Comparison of ENCODE assay signal across 22 cellular contexts in genomic region chr4:57083107-57083506, GRCh38. TPM values are rescaled to one million over a fixed set of nuclear protein-coding genes. Genes with fewer than 3 reads are reported as not detected.
DNase-seq lines count a peak whose midpoint lies in the region; ATAC-seq and TF ChIP-seq lines count a peak whose summit lies in the region.
"Had no signal": no experiment of that assay in that cellular context is flagged by ENCODE, and none has a peak within 500 bp of the region (broad histone marks: within the 10 kb centered on the region; RNA-seq: fewer than 3 reads in every experiment).

No MANE protein-coding gene starts in this region.

- intact Hi-C loops in heart right ventricle (cut with DNase I): no loop called here
- intact Hi-C loops in left ventricle myocardium superior (cut with micrococcal nuclease): no loop called here
- intact Hi-C loops in uterus (cut with DNase I; ENCODE audit: low total_unique reads): no loop called here

- H3K4me3 Mint-ChIP-seq in osteocyte (ENCODE audit: unreplicated experiment): no peak overlapping the region
- H3K4me3 Mint-ChIP-seq: activated CD8-positive, alpha-beta T cell treated with anti-CD3 and anti-CD28 coated beads for 36 hours; activated naive CD8-positive, alpha-beta T cell treated with anti-CD3 and anti-CD28 coated beads, Interleukin-2, amount 10 ng/mL, durations not matched to agents 7 days and 5 days; CD4-positive, CD25-positive, alpha-beta regulatory T cell; effector memory CD8-positive, alpha-beta T cell; memory B cell; neural progenitor cell had no signal

- no peaks in the 10 kb centered on the region for H3K27me3 Mint-ChIP-seq in osteocyte (ENCODE audit: unreplicated experiment)

- H3K27me3 ChIP-seq in heart right ventricle (no peaks in the 10 kb centered on the region), uterus (no peaks in the 10 kb centered on the region)
- H3K27me3 ChIP-seq: neural progenitor cell, right atrium auricular region, thyroid gland had no signal

- H3K36me3 ChIP-seq in heart right ventricle (peaks cover 0 to 14% (median 0%) of the 10 kb centered on the region in 9 donors), uterus (no peaks in the 10 kb centered on the region)
- H3K36me3 ChIP-seq: neural progenitor cell, right atrium auricular region, thyroid gland had no signal

- H3K36me3 Mint-ChIP-seq in osteocyte (ENCODE audit: unreplicated experiment): peaks cover 55% of the 10 kb centered on the region
- H3K36me3 Mint-ChIP-seq: activated naive CD8-positive, alpha-beta T cell treated with anti-CD3 and anti-CD28 coated beads, Interleukin-2, amount 10 ng/mL, durations not matched to agents 7 days and 5 days; CD4-positive, CD25-positive, alpha-beta regulatory T cell; memory B cell; neural progenitor cell had no signal

- H3K4me3 ChIP-seq in heart right ventricle (no peak overlapping the region), uterus (no peak overlapping the region)
- H3K4me3 ChIP-seq: neural progenitor cell, right atrium auricular region, thyroid gland had no signal

- ATAC-seq in heart right ventricle (no peak), left ventricle myocardium superior (no peak), HG03108 (IDR thresholded peaks at IDR 0.05; ENCODE audit: unreplicated experiment) (no peak)
- ATAC-seq: activated CD8-positive, alpha-beta T cell treated with anti-CD3 and anti-CD28 coated beads for 36 hours; effector memory CD8-positive, alpha-beta T cell had no signal

- DNase-seq in heart right ventricle (no peak), left ventricle myocardium superior (no peak), fibroblast of peridontal ligament (ENCODE audit: extremely low read depth) (peak; percentile 56), osteocyte (ENCODE audit: extremely low spot score, unreplicated experiment) (no peak), uterus (no peak), iPS-NIHi7 (ENCODE audit: extremely low spot score) (no peak)
- no peak for DNase-seq in activated naive CD4-positive, alpha-beta T cell (lab: John Stamatoyannopoulos, UW)
- DNase-seq: activated CD8-positive, alpha-beta T cell treated with anti-CD3 and anti-CD28 coated beads for 36 hours; activated naive CD8-positive, alpha-beta T cell treated with anti-CD3 and anti-CD28 coated beads, Interleukin-2, amount 10 ng/mL, durations not matched to agents 7 days and 5 days; caudate nucleus; CD4-positive, CD25-positive, alpha-beta regulatory T cell; effector memory CD8-positive, alpha-beta T cell; KBM-7; NCI-H1092; NCI-H774; stimulated activated CD4-positive, alpha-beta T cell treated with anti-CD3 and anti-CD28 coated beads, Interleukin-4, amount 100 ng/mL, for 24 hours; SW 1271; thyroid gland had no signal

- H3K9me3 ChIP-seq in heart right ventricle: no peaks in the 10 kb centered on the region
- H3K9me3 ChIP-seq in uterus: no peaks in the 10 kb centered on the region
- H3K9me3 ChIP-seq: right atrium auricular region, thyroid gland had no signal

- H3K4me1 ChIP-seq in heart right ventricle: peaks cover 12 to 96% (median 82%) of the 10 kb centered on the region in 9 donors
- H3K4me1 ChIP-seq in uterus: peaks cover 0 to 12% of the 10 kb centered on the region in 2 donors

- WGBS in heart right ventricle, 2 donors: 19 to 26% methylated on average over 3 of the region's 3 CpGs

- H3K4me1 Mint-ChIP-seq in osteocyte (ENCODE audit: unreplicated experiment): peaks cover 93% of the 10 kb centered on the region
- H3K4me1 Mint-ChIP-seq: activated naive CD8-positive, alpha-beta T cell treated with anti-CD3 and anti-CD28 coated beads, Interleukin-2, amount 10 ng/mL, durations not matched to agents 7 days and 5 days; CD4-positive, CD25-positive, alpha-beta regulatory T cell; memory B cell had no signal

- no peak for TF ChIP-seq POLR2A in uterus (IDR thresholded peaks at IDR 0.05)

- TF ChIP-seq CTCF in heart right ventricle (IDR thresholded peaks at IDR 0.05): no peak
- TF ChIP-seq CTCF in osteocyte (IDR thresholded peaks at IDR 0.05): no peak
- no peak for TF ChIP-seq CTCF in uterus (IDR thresholded peaks at IDR 0.05)

- H3K9me3 Mint-ChIP-seq in osteocyte (ENCODE audit: unreplicated experiment): no peaks in the 10 kb centered on the region
- H3K9me3 Mint-ChIP-seq: activated CD8-positive, alpha-beta T cell treated with anti-CD3 and anti-CD28 coated beads for 36 hours; activated naive CD8-positive, alpha-beta T cell treated with anti-CD3 and anti-CD28 coated beads, Interleukin-2, amount 10 ng/mL, durations not matched to agents 7 days and 5 days; effector memory CD8-positive, alpha-beta T cell had no signal

- H3K27ac Mint-ChIP-seq in osteocyte (ENCODE audit: unreplicated experiment): peak overlapping the region; percentile 80
- H3K27ac Mint-ChIP-seq: activated CD8-positive, alpha-beta T cell treated with anti-CD3 and anti-CD28 coated beads for 36 hours; activated naive CD8-positive, alpha-beta T cell treated with anti-CD3 and anti-CD28 coated beads, Interleukin-2, amount 10 ng/mL, durations not matched to agents 7 days and 5 days; CD4-positive, CD25-positive, alpha-beta regulatory T cell; effector memory CD8-positive, alpha-beta T cell; memory B cell; neural progenitor cell had no signal

- H3K27ac ChIP-seq in heart right ventricle (peak overlapping the region in 9 of 10 donors; percentile 10 to 100 (median 79)), uterus (peak overlapping the region; percentile 58 to 79)
- H3K27ac ChIP-seq: neural progenitor cell had no signal

RNA-seq across cellular contexts. Expression of gene IGFBP7, which starts 27.1 kb away (rescaled TPM):
- total RNA-seq in heart right ventricle: 100 to 1,000 TPM; 498 to 826 (median 608) TPM
- polyA plus RNA-seq in heart right ventricle: 1,000 to 10,000 TPM in 1 of 2 donors, 100 to 1,000 TPM in 1; 876 to 1,251 TPM
- total RNA-seq in left ventricle myocardium superior: 723 TPM
- total RNA-seq in osteocyte: 3,484 and 3,576 TPM in 2 replicates
- total RNA-seq in uterus: 1,000 to 10,000 TPM in 1 of 4 donors, 100 to 1,000 TPM in 3; 225 to 1,715 (median 711) TPM
- total RNA-seq: activated CD8-positive, alpha-beta T cell treated with anti-CD3 and anti-CD28 coated beads for 36 hours had no signal
